In the genomic region with DNA sequence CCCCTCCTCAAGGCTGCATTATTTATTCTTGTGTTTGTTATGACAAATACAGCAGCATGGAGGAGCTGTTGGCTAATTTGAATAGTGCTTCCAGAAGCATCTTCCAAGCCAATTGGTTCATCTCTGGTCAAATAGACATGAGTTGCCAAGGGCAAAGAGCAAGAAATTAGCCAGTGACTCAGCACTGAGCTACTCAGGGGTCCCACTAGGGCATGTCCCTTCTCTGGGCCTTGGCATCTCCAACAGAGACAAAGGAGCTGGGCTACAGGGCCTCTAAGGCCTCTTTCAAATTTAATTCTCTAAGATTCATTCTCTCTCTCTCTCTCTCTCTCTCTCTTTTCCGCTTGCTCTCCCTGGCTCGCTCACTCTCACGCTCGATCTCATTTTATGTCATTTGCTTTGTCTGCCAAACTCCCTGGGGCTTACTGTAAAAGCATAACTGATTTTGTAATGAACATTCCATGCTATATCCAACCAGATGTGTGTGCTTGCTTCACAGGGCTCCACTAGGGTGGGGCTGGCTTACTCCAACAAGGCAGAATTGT, we compare ENCODE assay signal across 13 cellular contexts.
A peak's percentile ranks its signal among the peaks of the same experiment; 100 is the strongest.
DNase-seq lines count a peak whose midpoint lies in the region; ATAC-seq and TF ChIP-seq lines count a peak whose summit lies in the region.
"Had no signal": no experiment of that assay in that cellular context is flagged by ENCODE, and none has a peak within 500 bp of the region (broad histone marks: within the 10 kb centered on the region; RNA-seq: fewer than 3 reads in every experiment).

No MANE protein-coding gene starts in this region.

- no peak for ATAC-seq in GM23338
- peak; percentile 56 to 63 for ATAC-seq in gastrocnemius medialis
- ATAC-seq in activated CD8-positive, alpha-beta memory T cell treated with anti-CD3 and anti-CD28 coated beads, Interleukin-2, amount 10 ng/mL, durations not matched to agents 7 days and 5 days: no peak
- no peak for ATAC-seq in HG02610 (IDR thresholded peaks at IDR 0.05; ENCODE audit: unreplicated experiment)

- no peak overlapping the region for H2AFZ ChIP-seq in GM23338

- in situ Hi-C loops in gastrocnemius medialis (cut with MboI; ENCODE audit: low sequenced_read_pairs in 4 of 4): no loop called here

- no peaks in the 10 kb centered on the region for H4K20me1 ChIP-seq in GM23338 (replicated peaks; ENCODE audit: insufficient read depth)

- H3K9me2 ChIP-seq in GM23338 (ENCODE audit: insufficient read depth): no peaks in the 10 kb centered on the region; the same call in 1 of the 2 replicates

- H3K4me3 Mint-ChIP-seq in GM23338 (no peak overlapping the region), glutamatergic neuron (ENCODE audit: unreplicated experiment) (peak overlapping the region; percentile 46)
- no peak overlapping the region for H3K4me3 Mint-ChIP-seq in activated CD8-positive, alpha-beta memory T cell treated with anti-CD3 and anti-CD28 coated beads, Interleukin-2, amount 10 ng/mL, durations not matched to agents 7 days and 5 days

- H3K36me3 ChIP-seq in GM23338 (ENCODE audit: insufficient read depth): no peaks in the 10 kb centered on the region
- H3K36me3 ChIP-seq in gastrocnemius medialis: no peaks in the 10 kb centered on the region
- H3K36me3 ChIP-seq: uterus had no signal

- no peaks in the 10 kb centered on the region for H3K79me2 ChIP-seq in GM23338 (replicated peaks; ENCODE audit: insufficient read depth)

- H3F3A ChIP-seq in GM23338 (replicated peaks; ENCODE audit: low read depth): no peaks in the 10 kb centered on the region

- no peak overlapping the region for H3K4me3 ChIP-seq in GM23338
- no peak overlapping the region for H3K4me3 ChIP-seq in gastrocnemius medialis
- H3K4me3 ChIP-seq: dorsolateral prefrontal cortex, uterus had no signal

- H3K27ac Mint-ChIP-seq in GM23338 (no peak overlapping the region), glutamatergic neuron (ENCODE audit: unreplicated experiment) (peak overlapping the region; percentile 83)
- H3K27ac Mint-ChIP-seq in activated CD8-positive, alpha-beta memory T cell treated with anti-CD3 and anti-CD28 coated beads, Interleukin-2, amount 10 ng/mL, durations not matched to agents 7 days and 5 days: no peak overlapping the region

- no peaks in the 10 kb centered on the region for H3K9me3 ChIP-seq in gastrocnemius medialis
- H3K9me3 ChIP-seq: uterus had no signal

- no peak overlapping the region for H3K27ac ChIP-seq in GM23338 (ENCODE audit: low read depth)
- H3K27ac ChIP-seq in gastrocnemius medialis: no peak overlapping the region
- H3K27ac ChIP-seq: dorsolateral prefrontal cortex, uterus had no signal

- H3K27me3 ChIP-seq in GM23338 (ENCODE audit: insufficient read depth) (no peaks in the 10 kb centered on the region), gastrocnemius medialis (no peaks in the 10 kb centered on the region)
- H3K27me3 ChIP-seq: uterus had no signal

- H3K9me3 Mint-ChIP-seq in GM23338 (no peaks in the 10 kb centered on the region), glutamatergic neuron (ENCODE audit: unreplicated experiment) (no peaks in the 10 kb centered on the region)
- H3K9me3 Mint-ChIP-seq in activated CD8-positive, alpha-beta memory T cell treated with anti-CD3 and anti-CD28 coated beads, Interleukin-2, amount 10 ng/mL, durations not matched to agents 7 days and 5 days (ENCODE audit: low read depth): no peaks in the 10 kb centered on the region

- no peaks in the 10 kb centered on the region for H3K4me1 ChIP-seq in GM23338 (ENCODE audit: insufficient read depth)
- H3K4me1 ChIP-seq in gastrocnemius medialis: no peaks in the 10 kb centered on the region
- H3K4me1 ChIP-seq: uterus had no signal

- DNase-seq in GM23338 (ENCODE audit: low spot score) (peak; percentile 0), T1000 (lab: John Stamatoyannopoulos, UW) (peak; percentile 19), glutamatergic neuron (no peak), gastrocnemius medialis (peak in 1 of 2 donors; percentile 18), NCI-H2107 treated with DMSO at 0.1 percent for 48 hours (lab: John Stamatoyannopoulos, UW; ENCODE audit: unreplicated experiment) (no peak), NCI-H82 treated with DMSO at 0.1 percent for 48 hours (lab: John Stamatoyannopoulos, UW; ENCODE audit: unreplicated experiment) (no peak)
- DNase-seq in activated CD8-positive, alpha-beta memory T cell treated with anti-CD3 and anti-CD28 coated beads, Interleukin-2, amount 10 ng/mL, durations not matched to agents 7 days and 5 days: no peak
- DNase-seq: activated CD8-positive, alpha-beta memory T cell treated with anti-CD3 and anti-CD28 coated beads for 24 hours; dorsolateral prefrontal cortex; SHP77 treated with DMSO at 0.1 percent for 48 hours; stimulated activated CD4-positive, alpha-beta T cell treated with anti-CD3 and anti-CD28 coated beads, Interleukin-2, amount 100 ng/mL, for 48 hours had no signal

- TF ChIP-seq CTCF in GM23338 (conservative IDR thresholded peaks at IDR 0.05; ENCODE audit: low read depth in 2 of 2): no peak
- no peak for TF ChIP-seq CTCF in glutamatergic neuron (IDR thresholded peaks at IDR 0.05; ENCODE audit: partially characterized antibody, unreplicated experiment)
- no peak for TF ChIP-seq CTCF in gastrocnemius medialis (IDR thresholded peaks at IDR 0.05 in 4 of 5, conservative IDR thresholded peaks at IDR 0.05 in 1 of 5)

- H3K27me3 Mint-ChIP-seq in GM23338 (ENCODE audit: insufficient read depth, low read depth, poor library complexity) (peaks cover 2% of the 10 kb centered on the region), glutamatergic neuron (ENCODE audit: unreplicated experiment) (peaks cover 2% of the 10 kb centered on the region)
- H3K27me3 Mint-ChIP-seq in activated CD8-positive, alpha-beta memory T cell treated with anti-CD3 and anti-CD28 coated beads, Interleukin-2, amount 10 ng/mL, durations not matched to agents 7 days and 5 days: no peaks in the 10 kb centered on the region

- no peak overlapping the region for H3K4me2 ChIP-seq in GM23338

- H3K36me3 Mint-ChIP-seq in GM23338 (ENCODE audit: low read depth) (no peaks in the 10 kb centered on the region), glutamatergic neuron (ENCODE audit: unreplicated experiment) (no peaks in the 10 kb centered on the region)
- H3K36me3 Mint-ChIP-seq in activated CD8-positive, alpha-beta memory T cell treated with anti-CD3 and anti-CD28 coated beads, Interleukin-2, amount 10 ng/mL, durations not matched to agents 7 days and 5 days: no peaks in the 10 kb centered on the region

- TF ChIP-seq POLR2A in gastrocnemius medialis (IDR thresholded peaks at IDR 0.05): no peak

- intact Hi-C loops in gastrocnemius medialis (cut with DNase I; ENCODE audit: low total_unique reads): loop anchor here (10.0 kb wide), 1 partner anchor 341 kb away; no protein-coding TSS in a partner anchor

- CTCF ChIA-PET in activated CD8-positive, alpha-beta memory T cell treated with anti-CD3 and anti-CD28 coated beads, Interleukin-2, amount 10 ng/mL, durations not matched to agents 7 days and 5 days (lab: Charles Lee): no interaction called here

- H3K4me1 Mint-ChIP-seq in GM23338: peaks cover 9% of the 10 kb centered on the region; the same call in 2 of the 3 replicates
- H3K4me1 Mint-ChIP-seq in glutamatergic neuron (ENCODE audit: low read depth, unreplicated experiment): peaks cover 6% of the 10 kb centered on the region
- no peaks in the 10 kb centered on the region for H3K4me1 Mint-ChIP-seq in activated CD8-positive, alpha-beta memory T cell treated with anti-CD3 and anti-CD28 coated beads, Interleukin-2, amount 10 ng/mL, durations not matched to agents 7 days and 5 days

TF ChIP-seq in GM23338, 12 proteins besides CTCF, POLR2A, EP300 and RAD21:
- no peak for TF ChIP-seq NANOG (IDR thresholded peaks at IDR 0.05; ENCODE audit: borderline replicate concordance)
- no peak for TF ChIP-seq ZNF331 (CRISPR knock-in tag; IDR thresholded peaks at IDR 0.05; ENCODE audit: low read depth)
- TF ChIP-seq EZH2phosphoT487 (IDR thresholded peaks at IDR 0.05; ENCODE audit: unreplicated experiment): no peak

Comparison
In these comparisons a context has a peak if more than half of its experiments do, and no peak if none do; other contexts are left out.
1. ATAC-seq: peak in gastrocnemius medialis (2 of 2); none in GM23338 (single experiment), activated CD8-positive, alpha-beta memory T cell treated with anti-CD3 and anti-CD28 coated beads, Interleukin-2, amount 10 ng/mL, durations not matched to agents 7 days and 5 days (single experiment) and HG02610 (single experiment).
2. DNase-seq: peak in GM23338 (single experiment) and T1000 (single experiment); none in glutamatergic neuron (single experiment), NCI-H2107 treated with DMSO at 0.1 percent for 48 hours (single experiment), activated CD8-positive, alpha-beta memory T cell treated with anti-CD3 and anti-CD28 coated beads, Interleukin-2, amount 10 ng/mL, durations not matched to agents 7 days and 5 days (single experiment) and NCI-H82 treated with DMSO at 0.1 percent for 48 hours (single experiment).